Comparison of ENCODE assay signal across 8 cellular contexts in genomic region chr2:181123798-181124217, GRCh38.
DNase-seq lines count a peak whose midpoint lies in the region; ATAC-seq, FAIRE-seq and TF ChIP-seq lines count a peak whose summit lies in the region.

No MANE protein-coding gene starts in this region.

- no peaks in the 10 kb centered on the region for H3K4me1 ChIP-seq in stomach
- H3K4me1 ChIP-seq in uterus = no peaks in the 10 kb centered on the region

- DNase-seq in NK-92 treated with Interleukin-12 subunit alpha and Interleukin-12 subunit beta, amount 100 ng/mL, for 24 hours (lab: John Stamatoyannopoulos, UW) = peak; percentile 46
- DNase-seq in NK-92 (lab: John Stamatoyannopoulos, UW; ENCODE audit: unreplicated experiment) = no peak
- peak; percentile 25 for DNase-seq in RPMI7951 (ENCODE audit: low read depth)
- DNase-seq in bronchial epithelial cell (ENCODE audit: low read depth) = peak; percentile 66
- DNase-seq in stomach = no peak
- no peak for DNase-seq in uterus
- no peak for DNase-seq in LoVo (ENCODE audit: low spot score)

- H3K27me3 ChIP-seq in bronchial epithelial cell (ENCODE audit: control insufficient read depth, insufficient read depth, low read length) (no peaks in the 10 kb centered on the region), stomach (no peaks in the 10 kb centered on the region), uterus (no peaks in the 10 kb centered on the region)

- intact Hi-C loops in stomach (cut with DNase I; ENCODE audit: low total_unique reads) (no loop called here), uterus (cut with DNase I; ENCODE audit: low total_unique reads) (no loop called here)

- H3K36me3 ChIP-seq in bronchial epithelial cell (ENCODE audit: control insufficient read depth, insufficient read depth, low read length) (no peaks in the 10 kb centered on the region), stomach (no peaks in the 10 kb centered on the region), uterus (no peaks in the 10 kb centered on the region)

- H3K4me3 ChIP-seq in bronchial epithelial cell (ENCODE audit: low read depth, low read length) (no peak overlapping the region), stomach (no peak overlapping the region), uterus (no peak overlapping the region)

- TF ChIP-seq EP300 in stomach (IDR thresholded peaks at IDR 0.05) = no peak

- H3K27ac ChIP-seq in stomach = peak overlapping the region in 3 of 5 donors; percentile 31 to 47 (median 40)
- no peak overlapping the region for H3K27ac ChIP-seq in uterus

- ATAC-seq in HG02938 (IDR thresholded peaks at IDR 0.05; ENCODE audit: unreplicated experiment) = peak; percentile 95

- TF ChIP-seq POLR2A in stomach (IDR thresholded peaks at IDR 0.05) (no peak), uterus (IDR thresholded peaks at IDR 0.05) (no peak)

- FAIRE-seq in bronchial epithelial cell (lab: Jason Lieb, UNC) = no peak

- WGBS in stomach, 5 donors = 61 to 84% (median 76%) methylated on average over 2 of the region's 2 CpGs

- TF ChIP-seq CTCF in bronchial epithelial cell (IDR thresholded peaks at IDR 0.05; ENCODE audit: insufficient read depth, low read length, severe bottlenecking) (no peak), stomach (IDR thresholded peaks at IDR 0.05) (no peak), uterus (IDR thresholded peaks at IDR 0.05) (no peak)

- H3K9me3 ChIP-seq in stomach (no peaks in the 10 kb centered on the region), uterus (no peaks in the 10 kb centered on the region)

Comparison
In these comparisons a context has a peak if more than half of its experiments do, and no peak if none do; other contexts are left out.
1. DNase-seq: peak in NK-92 treated with Interleukin-12 subunit alpha and Interleukin-12 subunit beta, amount 100 ng/mL, for 24 hours (single experiment), RPMI7951 (single experiment) and bronchial epithelial cell (single experiment); none in NK-92 (single experiment), stomach (single experiment), uterus (0 of 2) and LoVo (single experiment).
2. H3K27ac ChIP-seq: peak in stomach (3 of 5); none in uterus (0 of 2).